Comparison of ENCODE assay signal across 9 cellular contexts in genomic region chr10:74898201-74898976, GRCh38.
DNase-seq lines count a peak whose midpoint lies in the region; ATAC-seq, FAIRE-seq and TF ChIP-seq lines count a peak whose summit lies in the region.
"Had no signal": no experiment of that assay in that cellular context is flagged by ENCODE, and none has a peak within 500 bp of the region (broad histone marks: within the 10 kb centered on the region; RNA-seq: fewer than 3 reads in every experiment).

No MANE protein-coding gene starts in this region.

- no peaks in the 10 kb centered on the region for H3K9me2 ChIP-seq in Karpas-422 (replicated peaks; ENCODE audit: insufficient read depth, low read length)

- H3K27ac ChIP-seq in Karpas-422 (ENCODE audit: low read length) (peak overlapping the region; percentile 12; the same call in 1 of the 2 replicates), keratinocyte (ENCODE audit: control insufficient read depth, insufficient read depth, low read length) (peak overlapping the region; percentile 4)

- ATAC-seq in GM21723 (IDR thresholded peaks at IDR 0.05; ENCODE audit: unreplicated experiment) (peak; percentile 71), HG03139 (IDR thresholded peaks at IDR 0.05; ENCODE audit: unreplicated experiment) (no peak), HG02840 (IDR thresholded peaks at IDR 0.05; ENCODE audit: low FRiP score, unreplicated experiment) (no peak)
- ATAC-seq: HCT116 had no signal

- no peak overlapping the region for H3K9ac ChIP-seq in Karpas-422 (ENCODE audit: low read length)
- no peak overlapping the region for H3K9ac ChIP-seq in keratinocyte (ENCODE audit: control insufficient read depth, extremely low read depth, insufficient read depth, low read length)

- in situ Hi-C loops in GM13977 (cut with MboI; ENCODE audit: low pct_unique_long_range_greater_than_20kb, low sequenced_read_pairs, unreplicated experiment) = no loop called here

- dilution Hi-C loops in keratinocyte (cut with MboI; ENCODE audit: extremely low pct_ligation_motif_present, low sequenced_read_pairs) = no loop called here

- peaks cover 97% of the 10 kb centered on the region for H3K79me2 ChIP-seq in Karpas-422 (ENCODE audit: low read length)
- H3K79me2 ChIP-seq in keratinocyte (ENCODE audit: control insufficient read depth, insufficient read depth, low read length) = no peaks in the 10 kb centered on the region

- no peaks in the 10 kb centered on the region for H4K20me1 ChIP-seq in Karpas-422 (ENCODE audit: insufficient read depth, low read depth, low read length)
- no peaks in the 10 kb centered on the region for H4K20me1 ChIP-seq in keratinocyte (ENCODE audit: control insufficient read depth, extremely low read depth, insufficient read depth, low read length)

- H2AFZ ChIP-seq in Karpas-422 (ENCODE audit: low read length) (no peak overlapping the region), keratinocyte (ENCODE audit: control insufficient read depth, low read length) (no peak overlapping the region)

- H3K27me3 ChIP-seq in Karpas-422 (ENCODE audit: low read length) = no peaks in the 10 kb centered on the region
- no peaks in the 10 kb centered on the region for H3K27me3 ChIP-seq in keratinocyte (ENCODE audit: control insufficient read depth, extremely low read depth, insufficient read depth, low read length)

- no peaks in the 10 kb centered on the region for H3K36me3 ChIP-seq in Karpas-422 (ENCODE audit: insufficient read depth, low read length)
- H3K36me3 ChIP-seq in keratinocyte (ENCODE audit: control insufficient read depth in 2 of 2, extremely low read depth in 1 of 2, insufficient read depth in 2 of 2, low read length in 2 of 2) = no peaks in the 10 kb centered on the region

- peak overlapping the region; percentile 10 for H3K4me2 ChIP-seq in Karpas-422 (ENCODE audit: low read depth, low read length, poor library complexity, severe bottlenecking)
- no peak overlapping the region for H3K4me2 ChIP-seq in keratinocyte (ENCODE audit: control insufficient read depth, extremely low read depth, insufficient read depth, low read depth, low read length)

- H3K4me3 ChIP-seq in Karpas-422 (ENCODE audit: low read length) = no peak overlapping the region
- H3K4me3 ChIP-seq in keratinocyte (ENCODE audit: control insufficient read depth in 2 of 3, extremely low read depth in 1 of 3, insufficient read depth in 2 of 3, low read depth in 1 of 3, low read length in 3 of 3) = no peak overlapping the region

- TF ChIP-seq CTCF in GM13977 (IDR thresholded peaks at IDR 0.05; ENCODE audit: extremely low read depth, insufficient read depth, missing control alignments) (no peak), keratinocyte (optimal IDR thresholded peaks at IDR 0.05 in 1 of 3, IDR thresholded peaks at IDR 0.05 in 1 of 3, conservative IDR thresholded peaks at IDR 0.05 in 1 of 3; ENCODE audit: extremely low read depth in 1 of 3, insufficient read depth in 2 of 3, low read length in 3 of 3) (no peak)

- DNase-seq in GM13977 (ENCODE audit: low spot score) (peak; percentile 17), Karpas-422 (no peak), keratinocyte (ENCODE audit: low read depth, low spot score) (no peak), D341Med (ENCODE audit: low spot score) (no peak), NCI-H1417 treated with DMSO at 0.1 percent for 48 hours (lab: John Stamatoyannopoulos, UW) (no peak)

- no peaks in the 10 kb centered on the region for H3K9me3 ChIP-seq in Karpas-422 (ENCODE audit: low read length)
- no peaks in the 10 kb centered on the region for H3K9me3 ChIP-seq in keratinocyte (ENCODE audit: control insufficient read depth, low read depth, low read length)

- H3K4me1 ChIP-seq in Karpas-422 (ENCODE audit: low read length) = peaks cover 66% of the 10 kb centered on the region
- peaks cover 10% of the 10 kb centered on the region for H3K4me1 ChIP-seq in keratinocyte (ENCODE audit: control insufficient read depth, extremely low read depth, insufficient read depth, low read length)

- no peaks in the 10 kb centered on the region for H3K9me1 ChIP-seq in keratinocyte (ENCODE audit: control insufficient read depth, extremely low read depth, insufficient read depth, low read length)

- no peak for FAIRE-seq in keratinocyte (lab: Jason Lieb, UNC)
